In genomic region chr7:128888756-128889095, GRCh38 we compare ENCODE assay signal across 1 cellular context.
TF ChIP-seq lines count a peak whose summit lies in the region.

No MANE protein-coding gene starts in this region.

TF ChIP-seq in WTC11, 78 proteins besides CTCF, POLR2A, EP300 and RAD21:
- TF ChIP-seq SP1 (CRISPR knock-in tag; conservative IDR thresholded peaks at IDR 0.05), result no peak
- TF ChIP-seq ZNF532 (CRISPR knock-in tag; IDR thresholded peaks at IDR 0.05; ENCODE audit: borderline replicate concordance), result no peak
- peak; percentile 57; the same call in 1 of the 2 replicates for TF ChIP-seq ZNF423 (CRISPR knock-in tag; IDR thresholded peaks at IDR 0.05)
